In the genomic region with DNA sequence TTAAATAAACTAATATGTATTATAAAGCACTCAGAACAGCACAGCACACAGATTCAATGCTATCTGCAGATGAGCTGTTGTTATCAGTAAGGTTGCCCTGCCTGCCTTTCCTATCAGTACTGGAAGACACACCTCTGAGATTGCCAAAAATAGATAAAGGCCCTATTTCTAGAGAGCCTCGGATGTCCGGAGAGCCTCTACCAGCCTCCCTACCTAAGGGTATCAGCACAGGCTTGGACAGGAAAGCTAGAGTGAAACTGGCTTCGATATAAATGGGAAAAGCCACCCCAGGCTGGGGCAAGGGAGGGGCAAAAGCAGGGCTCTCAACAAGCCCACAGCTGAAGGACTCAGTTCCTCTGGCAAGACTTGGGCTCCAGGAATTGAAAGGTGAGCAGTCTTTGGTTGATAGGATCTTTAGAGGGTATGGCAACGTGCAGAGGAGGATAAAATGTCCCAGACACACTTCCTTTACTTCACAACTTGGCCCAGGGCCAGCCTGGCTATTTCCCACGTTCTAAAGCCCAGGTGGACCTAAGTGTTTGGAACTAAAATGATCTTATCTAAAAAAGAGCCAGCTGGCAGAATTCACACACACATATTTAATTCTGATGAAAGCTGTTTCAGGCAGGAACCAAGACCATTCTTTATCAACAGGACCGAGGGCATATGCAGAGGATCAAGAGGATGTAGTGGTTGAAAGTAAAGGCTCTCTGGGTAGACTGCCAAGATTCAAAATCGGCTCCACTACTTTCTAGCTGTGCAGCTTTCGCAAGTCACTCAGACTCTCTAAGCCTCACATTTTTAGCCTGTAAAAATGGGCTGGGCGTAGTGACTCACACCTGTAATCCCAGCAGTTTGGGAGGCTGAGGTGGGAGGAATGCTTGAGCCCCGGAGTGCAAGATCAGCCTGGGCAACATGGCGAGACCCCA, we compare ENCODE assay signal across 9 cellular contexts. TPM values are rescaled to one million over a fixed set of nuclear protein-coding genes. Genes with fewer than 3 reads are reported as not detected.
DNase-seq lines count a peak whose midpoint lies in the region; ATAC-seq and TF ChIP-seq lines count a peak whose summit lies in the region.
"Had no signal": no experiment of that assay in that cellular context is flagged by ENCODE, and none has a peak within 500 bp of the region (broad histone marks: within the 10 kb centered on the region; RNA-seq: fewer than 3 reads in every experiment).

No MANE protein-coding gene starts in this region.

- H3K9me3 Mint-ChIP-seq in chondrocyte (ENCODE audit: low read depth) = no peaks in the 10 kb centered on the region

- no peak overlapping the region for H3K4me3 Mint-ChIP-seq in chondrocyte (ENCODE audit: unreplicated experiment)

- no peak overlapping the region for H3K27ac Mint-ChIP-seq in chondrocyte (ENCODE audit: unreplicated experiment)

- peaks cover 4% of the 10 kb centered on the region for H3K4me1 Mint-ChIP-seq in chondrocyte (ENCODE audit: low read depth)

- H3K27me3 Mint-ChIP-seq in chondrocyte (ENCODE audit: low read depth) = peaks cover 3% of the 10 kb centered on the region

- H3K36me3 Mint-ChIP-seq in chondrocyte (ENCODE audit: low read depth) = no peaks in the 10 kb centered on the region

- DNase-seq in AG04450 (ENCODE audit: low read depth, low spot score) (peak; percentile 23), HL-60 (ENCODE audit: low read depth in 1 of 2, low spot score in 1 of 2) (peak; percentile 52 to 62), RPMI7951 (ENCODE audit: low read depth) (peak; percentile 28), left ventricle myocardium inferior (peak; percentile 36), chondrocyte (ENCODE audit: low spot score) (no peak)
- DNase-seq in effector CD4-positive, alpha-beta T cell = no peak
- DNase-seq: stimulated activated naive CD4-positive, alpha-beta T cell had no signal

- H3K9me3 ChIP-seq in AG04450 (ENCODE audit: control insufficient read depth, insufficient read depth, low read length) (no peaks in the 10 kb centered on the region), left ventricle myocardium inferior (replicated peaks) (no peaks in the 10 kb centered on the region)

- peaks cover 20% of the 10 kb centered on the region for H3K4me1 ChIP-seq in left ventricle myocardium inferior

- no peaks in the 10 kb centered on the region for H3K36me3 ChIP-seq in left ventricle myocardium inferior

- H3K27me3 ChIP-seq in AG04450 (ENCODE audit: control insufficient read depth, insufficient read depth, low read length) = peaks cover 12% of the 10 kb centered on the region
- H3K27me3 ChIP-seq in HL-60 (ENCODE audit: insufficient read depth, poor library complexity, severe bottlenecking) = no peaks in the 10 kb centered on the region
- H3K27me3 ChIP-seq in left ventricle myocardium inferior (ENCODE audit: low read depth) = no peaks in the 10 kb centered on the region

- no peak overlapping the region for H3K27ac ChIP-seq in AG04450 (ENCODE audit: low read depth, low read length)
- peak overlapping the region; percentile 44 for H3K27ac ChIP-seq in HL-60 (replicated peaks)
- peak overlapping the region; percentile 36 for H3K27ac ChIP-seq in left ventricle myocardium inferior (replicated peaks)

- no peak for ATAC-seq in GM18873 (IDR thresholded peaks at IDR 0.05; ENCODE audit: low FRiP score, unreplicated experiment)
- ATAC-seq in GM21360 (IDR thresholded peaks at IDR 0.05; ENCODE audit: unreplicated experiment) = no peak

- POLR2A ChIA-PET in AG04450 (lab: Yijun Ruan, JAX) = no interaction called here

- H3K4me3 ChIP-seq in AG04450 (ENCODE audit: low read depth, low read length) = no peak overlapping the region
- no peak overlapping the region for H3K4me3 ChIP-seq in HL-60 (replicated peaks; ENCODE audit: insufficient read depth, low read length)
- no peak overlapping the region for H3K4me3 ChIP-seq in left ventricle myocardium inferior

- intact Hi-C loops in left ventricle myocardium inferior (cut with micrococcal nuclease) = no loop called here

- CTCF ChIA-PET in AG04450 (lab: Charles Lee) = interaction anchor here (2.7 kb wide), 1 partner anchor 15 kb away, joined by 18 read pairs; no protein-coding TSS in a partner anchor

- TF ChIP-seq CTCF in AG04450 (IDR thresholded peaks at IDR 0.05; ENCODE audit: low read depth, low read length) (no peak), HL-60 (IDR thresholded peaks at IDR 0.05; ENCODE audit: insufficient read depth, low read length) (no peak), left ventricle myocardium inferior (IDR thresholded peaks at IDR 0.05; ENCODE audit: borderline replicate concordance) (no peak), chondrocyte (IDR thresholded peaks at IDR 0.05) (no peak)

RNA-seq across cellular contexts. Expression of a gene that starts 37.8 kb away (rescaled TPM):
- 3.4 and 4.1 TPM in 2 replicates for polyA plus RNA-seq in AG04450 (2011; rRNA removed)
- 10.4 and 10.9 TPM in 2 replicates for polyA minus RNA-seq in AG04450 (2011; rRNA and poly(A)+ RNA removed)
- 9.6 and 10.1 TPM in 2 replicates for total RNA-seq in RPMI7951 (2014; rRNA removed; shearing (Covaris generic))
- total RNA-seq in left ventricle myocardium inferior (15.8 TPM), chondrocyte (18.7 to 28.8 TPM (median 19.8 TPM) in 3 replicates)

Comparison
In these comparisons a context has a peak if more than half of its experiments do, and no peak if none do; other contexts are left out.
1. DNase-seq: peak in AG04450 (single experiment), HL-60 (2 of 2), RPMI7951 (single experiment) and left ventricle myocardium inferior (single experiment); none in chondrocyte (single experiment) and effector CD4-positive, alpha-beta T cell (single experiment).